8 cellular contexts compared by ENCODE assay signal in genomic region chr2:178350051-178350450, GRCh38.
"Had no signal": no experiment of that assay in that cellular context is flagged by ENCODE, and none has a peak within 500 bp of the region (broad histone marks: within the 10 kb centered on the region; RNA-seq: fewer than 3 reads in every experiment).

No MANE protein-coding gene starts in this region.

- ATAC-seq: GM12878 had no signal

- DNase-seq: GDM1, GF-D8 had no signal

- H3K4me3 ChIP-seq: GM12878 had no signal

- FAIRE-seq: G401.6, GM12878, GM12891, GM12892, GM18507, GM19239 had no signal
